In the genomic region with DNA sequence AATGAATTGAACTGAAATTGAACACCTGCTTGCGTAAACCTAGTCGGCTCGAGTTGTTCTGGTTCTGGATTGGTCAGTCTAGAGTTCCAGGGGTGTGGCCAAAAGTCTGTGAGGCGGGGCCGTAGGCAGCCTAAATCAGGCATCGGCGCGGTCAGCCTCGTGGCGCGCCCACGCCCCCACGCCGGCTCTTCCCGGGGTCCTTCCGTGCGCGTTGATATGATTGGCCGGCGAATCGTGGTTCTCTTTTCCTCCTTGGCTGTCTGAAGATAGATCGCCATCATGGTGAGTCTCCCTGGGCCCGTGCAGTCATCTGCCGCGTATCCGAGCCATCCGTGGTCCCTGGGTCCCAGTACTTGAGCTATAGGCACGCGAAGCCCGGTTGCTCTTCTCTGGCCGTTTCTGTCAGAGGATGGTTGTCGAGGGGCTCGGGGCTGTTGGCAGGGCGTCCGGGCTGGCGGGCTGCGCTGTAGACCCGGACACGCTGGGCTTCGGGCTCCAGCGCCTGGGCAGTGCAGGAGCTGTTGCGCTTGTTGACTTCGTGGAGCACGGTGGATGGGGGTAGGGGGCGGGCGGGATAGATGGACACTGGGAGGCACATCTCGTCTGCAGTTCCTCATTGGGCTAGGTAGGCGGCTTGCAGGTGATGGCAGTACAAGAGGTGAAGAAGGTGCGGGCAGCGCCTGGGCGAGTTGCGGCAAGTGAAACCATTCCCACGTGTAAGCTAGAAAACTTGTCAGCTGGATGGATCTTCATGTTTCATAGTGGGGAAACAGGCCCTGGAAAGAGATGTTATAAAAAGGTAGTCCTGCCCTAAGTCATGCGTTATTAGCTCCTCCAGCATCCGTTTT, we compare ENCODE assay signal across 8 cellular contexts. TPM values are rescaled to one million over a fixed set of nuclear protein-coding genes. Genes with fewer than 3 reads are reported as not detected.
DNase-seq lines count a peak whose midpoint lies in the region; ATAC-seq and TF ChIP-seq lines count a peak whose summit lies in the region.

TSS of gene RPS24 (plus strand) at position 241 of the 848 bp plus-strand sequence. CDS start at position 280, 39 bp downstream.

- no peak for TF ChIP-seq EP300 in ovary (IDR thresholded peaks at IDR 0.05)

- intact Hi-C loops in Right ventricle myocardium inferior (cut with DNase I) (no loop called here), ovary (cut with DNase I) (no loop called here), thyroid gland (cut with DNase I) (no loop called here)

- WGBS in ovary, 3 donors: 0 to 1% (median 0%) methylated on average over 55 of the region's 55 CpGs
- WGBS in thyroid gland, 2 donors: 0 to 1% methylated on average over 34 to 47 of the region's 55 CpGs

- H3K4me3 ChIP-seq in GM12864 (ENCODE audit: low read depth, low read length) (peak within 1 kb of the TSS; percentile 96), ovary (peak within 1 kb of the TSS; percentile 78), thyroid gland (replicated peaks in 1 of 3) (peak within 1 kb of the TSS; percentile 57 to 80 (median 58))

- no peak for TF ChIP-seq CTCF in GM12864 (IDR thresholded peaks at IDR 0.05; ENCODE audit: low read depth, low read length, missing control alignments)
- no peak for TF ChIP-seq CTCF in ovary (IDR thresholded peaks at IDR 0.05)
- no peak for TF ChIP-seq CTCF in thyroid gland (IDR thresholded peaks at IDR 0.05)

- H3K27me3 ChIP-seq in ovary (no peaks in the 10 kb centered on the region), thyroid gland (no peaks in the 10 kb centered on the region)

- H3K4me1 ChIP-seq in ovary (ENCODE audit: insufficient read depth) (peaks cover 9% of the 10 kb centered on the region), thyroid gland (peaks cover 14 to 16% of the 10 kb centered on the region in 2 donors)

- peak; percentile 95 for DNase-seq in GM12864 (ENCODE audit: low read depth)
- peak; percentile 91 to 96 (median 94) for DNase-seq in NCI-H1417 (lab: John Stamatoyannopoulos, UW)
- DNase-seq in SW 1271 (lab: John Stamatoyannopoulos, UW): peak; percentile 82 to 95
- DNase-seq in activated naive CD8-positive, alpha-beta T cell treated with anti-CD3 and anti-CD28 coated beads, Interleukin-2, amount 50 U/mL, for 16 hours (ENCODE audit: low read depth, low spot score): peak; percentile 91
- DNase-seq in Right ventricle myocardium inferior (ENCODE audit: missing footprints): peak; percentile 96
- DNase-seq in ovary: peak; percentile 92 to 96 (median 95)
- DNase-seq in thyroid gland: peak; percentile 96 to 98

- TF ChIP-seq POLR2A in ovary (IDR thresholded peaks at IDR 0.05) (peak; percentile 79), thyroid gland (IDR thresholded peaks at IDR 0.05) (peak; percentile 15 to 94)

- no peaks in the 10 kb centered on the region for H3K9me3 ChIP-seq in ovary
- H3K9me3 ChIP-seq in thyroid gland: no peaks in the 10 kb centered on the region

- H3K36me3 ChIP-seq in ovary (no peaks in the 10 kb centered on the region), thyroid gland (peaks cover 35% of the 10 kb centered on the region in 2 donors)

- ATAC-seq in HG02759 (IDR thresholded peaks at IDR 0.05; ENCODE audit: unreplicated experiment) (peak; percentile 82), Right ventricle myocardium inferior (peak; percentile 97)

- H3K27ac ChIP-seq in ovary: peak within 1 kb of the TSS; percentile 13 to 46
- H3K27ac ChIP-seq in thyroid gland: peak within 1 kb of the TSS; percentile 53 to 83 (median 72)

RNA-seq across cellular contexts. Expression of gene RPS24, which starts in this region (rescaled TPM):
- 880 TPM for total RNA-seq in Right ventricle myocardium inferior
- total RNA-seq in ovary: 1,000 to 10,000 TPM; 2,773 to 6,916 (median 3,304) TPM
- polyA plus RNA-seq in ovary: 1,000 to 10,000 TPM; 4,283 to 9,785 TPM
- 1,000 to 10,000 TPM; 1,742 to 3,992 (median 2,045) TPM for total RNA-seq in thyroid gland

Comparison
In these comparisons a context has a peak if more than half of its experiments do, and no peak if none do; other contexts are left out.
1. Peak in every context shown above with its lines: DNase-seq, ATAC-seq, H3K4me3 ChIP-seq and H3K27ac ChIP-seq.